1 cellular context compared by ENCODE assay signal in the genomic region with DNA sequence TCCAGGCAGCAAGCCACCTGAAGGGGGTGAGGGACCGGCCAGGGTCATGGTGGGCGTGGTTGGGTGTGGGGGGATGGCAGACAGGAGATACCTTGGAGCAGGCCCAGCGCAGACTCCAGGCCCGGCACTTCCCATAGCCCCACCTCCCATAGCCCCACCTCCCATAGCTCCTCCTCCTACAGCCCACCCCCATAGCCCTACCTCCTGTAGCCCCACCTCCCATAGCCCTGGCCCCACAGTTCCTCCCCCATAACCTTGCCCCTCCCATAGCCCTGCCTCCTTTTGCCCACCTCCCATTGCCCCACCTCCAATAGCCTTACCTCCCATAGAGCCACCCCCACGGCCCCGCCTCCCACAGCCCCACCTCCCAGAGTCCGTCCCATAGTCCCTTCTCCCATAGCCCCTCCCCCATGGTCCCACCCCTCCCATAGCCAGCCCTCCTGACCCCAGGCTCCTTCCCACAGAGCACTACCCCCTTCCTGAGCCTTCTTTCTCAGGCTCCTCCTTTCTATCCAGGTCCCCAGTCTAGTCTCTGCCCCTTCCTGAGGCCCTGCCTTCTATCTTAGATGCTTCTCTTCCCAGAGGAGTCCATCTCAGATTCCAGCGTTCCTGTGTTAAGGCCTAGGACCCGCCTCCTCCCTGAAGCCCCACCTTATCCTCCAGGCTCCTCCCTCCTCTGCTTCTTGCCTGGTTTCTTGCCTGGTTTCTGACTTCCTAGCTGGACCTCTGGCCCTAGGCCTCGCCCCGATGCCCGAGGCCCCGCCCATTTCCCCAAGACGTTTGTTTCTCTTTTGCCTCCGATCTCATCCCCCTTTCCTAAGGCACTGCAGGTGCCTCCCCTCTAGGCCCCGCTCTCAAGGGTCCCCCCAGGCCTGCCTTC.
TF ChIP-seq lines count a peak whose summit lies in the region.

No MANE protein-coding gene starts in this region.

TF ChIP-seq in endothelial cell of umbilical vein, 7 proteins besides CTCF, POLR2A, EP300 and RAD21:
- no peak for TF ChIP-seq GATA2 (IDR thresholded peaks at IDR 0.05; ENCODE audit: insufficient read depth, insufficient read length, low read depth, low read length)
- no peak for TF ChIP-seq MAX (IDR thresholded peaks at IDR 0.05; ENCODE audit: insufficient read depth, insufficient read length)
- no peak for TF ChIP-seq POLR2AphosphoS5 (IDR thresholded peaks at IDR 0.05; ENCODE audit: insufficient read depth, low read depth, low read length)
- no peak for TF ChIP-seq MYC (IDR thresholded peaks at IDR 0.05; ENCODE audit: low read depth, low read length)
- TF ChIP-seq JUN (IDR thresholded peaks at IDR 0.05; ENCODE audit: borderline replicate concordance, insufficient read depth, insufficient read length, low read depth): no peak
- TF ChIP-seq EZH2 (IDR thresholded peaks at IDR 0.05; ENCODE audit: borderline replicate concordance, low read depth, low read length, severe bottlenecking): no peak
- TF ChIP-seq FOS (IDR thresholded peaks at IDR 0.05; ENCODE audit: borderline replicate concordance, insufficient read depth, low read length): no peak
TF ChIP-seq in endothelial cell of umbilical vein: peak in this region for 0.
